ENCODE assay signal across 1 cellular context in genomic region chr9:76161546-76161945, GRCh38.
TF ChIP-seq lines count a peak whose summit lies in the region.

No MANE protein-coding gene starts in this region.

TF ChIP-seq in SK-N-SH, 30 proteins besides CTCF, POLR2A, EP300 and RAD21 (continued from another document):
- no peak for TF ChIP-seq FOXJ3 (CRISPR knock-in tag; IDR thresholded peaks at IDR 0.05)
- TF ChIP-seq SIN3A (IDR thresholded peaks at IDR 0.05; ENCODE audit: borderline replicate concordance, low read depth, low read length): no peak
- TF ChIP-seq, protein P1, sequence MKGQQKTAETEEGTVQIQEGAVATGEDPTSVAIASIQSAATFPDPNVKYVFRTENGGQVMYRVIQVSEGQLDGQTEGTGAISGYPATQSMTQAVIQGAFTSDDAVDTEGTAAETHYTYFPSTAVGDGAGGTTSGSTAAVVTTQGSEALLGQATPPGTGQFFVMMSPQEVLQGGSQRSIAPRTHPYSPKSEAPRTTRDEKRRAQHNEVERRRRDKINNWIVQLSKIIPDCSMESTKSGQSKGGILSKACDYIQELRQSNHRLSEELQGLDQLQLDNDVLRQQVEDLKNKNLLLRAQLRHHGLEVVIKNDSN (IDR thresholded peaks at IDR 0.05; ENCODE audit: borderline replicate concordance, low read depth): no peak
- TF ChIP-seq NFIC (IDR thresholded peaks at IDR 0.05; ENCODE audit: borderline replicate concordance): no peak
- no peak for TF ChIP-seq JUND (IDR thresholded peaks at IDR 0.05)
- no peak for TF ChIP-seq FOXM1 (IDR thresholded peaks at IDR 0.05; ENCODE audit: low read depth)
- TF ChIP-seq, protein P2, sequence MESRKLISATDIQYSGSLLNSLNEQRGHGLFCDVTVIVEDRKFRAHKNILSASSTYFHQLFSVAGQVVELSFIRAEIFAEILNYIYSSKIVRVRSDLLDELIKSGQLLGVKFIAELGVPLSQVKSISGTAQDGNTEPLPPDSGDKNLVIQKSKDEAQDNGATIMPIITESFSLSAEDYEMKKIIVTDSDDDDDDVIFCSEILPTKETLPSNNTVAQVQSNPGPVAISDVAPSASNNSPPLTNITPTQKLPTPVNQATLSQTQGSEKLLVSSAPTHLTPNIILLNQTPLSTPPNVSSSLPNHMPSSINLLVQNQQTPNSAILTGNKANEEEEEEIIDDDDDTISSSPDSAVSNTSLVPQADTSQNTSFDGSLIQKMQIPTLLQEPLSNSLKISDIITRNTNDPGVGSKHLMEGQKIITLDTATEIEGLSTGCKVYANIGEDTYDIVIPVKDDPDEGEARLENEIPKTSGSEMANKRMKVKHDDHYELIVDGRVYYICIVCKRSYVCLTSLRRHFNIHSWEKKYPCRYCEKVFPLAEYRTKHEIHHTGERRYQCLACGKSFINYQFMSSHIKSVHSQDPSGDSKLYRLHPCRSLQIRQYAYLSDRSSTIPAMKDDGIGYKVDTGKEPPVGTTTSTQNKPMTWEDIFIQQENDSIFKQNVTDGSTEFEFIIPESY (IDR thresholded peaks at IDR 0.05; ENCODE audit: borderline replicate concordance, low read depth): no peak
- no peak for TF ChIP-seq PBX3 (IDR thresholded peaks at IDR 0.05)
- TF ChIP-seq YY1 (IDR thresholded peaks at IDR 0.05; ENCODE audit: low read depth): no peak
